Comparison of ENCODE assay signal across 15 cellular contexts in genomic region chr2:45833301-45833967, GRCh38.
DNase-seq lines count a peak whose midpoint lies in the region; ATAC-seq and TF ChIP-seq lines count a peak whose summit lies in the region.
"Had no signal": no experiment of that assay in that cellular context is flagged by ENCODE, and none has a peak within 500 bp of the region (broad histone marks: within the 10 kb centered on the region; RNA-seq: fewer than 3 reads in every experiment).

No MANE protein-coding gene starts in this region.

- WGBS in thyroid gland, 2 donors, result 68 to 80% methylated on average over 3 of the region's 3 CpGs

- H3K9me3 ChIP-seq in OCI-LY3 (ENCODE audit: insufficient read depth, low read length), result peaks cover 16% of the 10 kb centered on the region; the same call in 1 of the 2 replicates
- H3K9me3 ChIP-seq in thyroid gland, result no peaks in the 10 kb centered on the region
- H3K9me3 ChIP-seq: vagina had no signal

- H3K4me1 ChIP-seq in OCI-LY3 (ENCODE audit: low read length), result peaks cover 40% of the 10 kb centered on the region
- no peaks in the 10 kb centered on the region for H3K4me1 ChIP-seq in thyroid gland
- H3K4me1 ChIP-seq: vagina had no signal

- no peak overlapping the region for H3K9ac ChIP-seq in OCI-LY3 (ENCODE audit: low read length)

- peak overlapping the region; percentile 48 for H2AFZ ChIP-seq in OCI-LY3 (ENCODE audit: low read depth, low read length)

- peak; percentile 33 for ATAC-seq in GM18517 (IDR thresholded peaks at IDR 0.05; ENCODE audit: unreplicated experiment)
- peak; percentile 15 for ATAC-seq in GM21447 (IDR thresholded peaks at IDR 0.05; ENCODE audit: unreplicated experiment)
- peak; percentile 22 for ATAC-seq in HG02981 (IDR thresholded peaks at IDR 0.05; ENCODE audit: unreplicated experiment)
- no peak for ATAC-seq in HG03108 (IDR thresholded peaks at IDR 0.05; ENCODE audit: unreplicated experiment)

- H3K36me3 ChIP-seq in OCI-LY3 (replicated peaks; ENCODE audit: low read depth, low read length) (no peaks in the 10 kb centered on the region), thyroid gland (no peaks in the 10 kb centered on the region)
- H3K36me3 ChIP-seq: vagina had no signal

- H3K27me3 ChIP-seq in OCI-LY3 (ENCODE audit: low read depth, low read length) (peaks cover 11% of the 10 kb centered on the region), thyroid gland (no peaks in the 10 kb centered on the region)
- H3K27me3 ChIP-seq: vagina had no signal

- no peak for TF ChIP-seq POLR2A in thyroid gland (IDR thresholded peaks at IDR 0.05)

- DNase-seq in thyroid gland, result no peak
- DNase-seq in NOMO-1 treated with DMSO at 0.1 percent for 48 hours (lab: John Stamatoyannopoulos, UW; ENCODE audit: unreplicated experiment), result no peak
- no peak for DNase-seq in NCI-H774 (lab: John Stamatoyannopoulos, UW)
- DNase-seq: C1 segment of cervical spinal cord, foreskin melanocyte, HCEC 1CT, NCI-H2171 treated with DMSO at 0.1 percent for 48 hours had no signal

- H3K4me2 ChIP-seq in OCI-LY3 (ENCODE audit: low read length), result peak overlapping the region; percentile 20
- H3K4me2 ChIP-seq: smooth muscle cell had no signal

- H3K4me3 ChIP-seq in OCI-LY3 (ENCODE audit: low read length) (no peak overlapping the region), thyroid gland (replicated peaks in 1 of 3) (no peak overlapping the region)
- H3K4me3 ChIP-seq: smooth muscle cell, vagina had no signal

- H3K79me2 ChIP-seq in OCI-LY3 (ENCODE audit: low read length), result no peaks in the 10 kb centered on the region

- H3K27ac ChIP-seq in OCI-LY3 (ENCODE audit: low read length), result 0 out of 2 replicates have a peak overlapping the region, but pooled peaks have one; percentile 11
- H3K27ac ChIP-seq in thyroid gland, result no peak overlapping the region
- H3K27ac ChIP-seq: RWPE1, vagina had no signal

- no peaks in the 10 kb centered on the region for H4K20me1 ChIP-seq in OCI-LY3 (ENCODE audit: insufficient read depth, low read length)

- intact Hi-C loops in thyroid gland (cut with DNase I), result no loop called here

- TF ChIP-seq CTCF in OCI-LY3 (IDR thresholded peaks at IDR 0.05; ENCODE audit: low read depth, low read length) (no peak), thyroid gland (IDR thresholded peaks at IDR 0.05) (no peak)
